In the genomic region with DNA sequence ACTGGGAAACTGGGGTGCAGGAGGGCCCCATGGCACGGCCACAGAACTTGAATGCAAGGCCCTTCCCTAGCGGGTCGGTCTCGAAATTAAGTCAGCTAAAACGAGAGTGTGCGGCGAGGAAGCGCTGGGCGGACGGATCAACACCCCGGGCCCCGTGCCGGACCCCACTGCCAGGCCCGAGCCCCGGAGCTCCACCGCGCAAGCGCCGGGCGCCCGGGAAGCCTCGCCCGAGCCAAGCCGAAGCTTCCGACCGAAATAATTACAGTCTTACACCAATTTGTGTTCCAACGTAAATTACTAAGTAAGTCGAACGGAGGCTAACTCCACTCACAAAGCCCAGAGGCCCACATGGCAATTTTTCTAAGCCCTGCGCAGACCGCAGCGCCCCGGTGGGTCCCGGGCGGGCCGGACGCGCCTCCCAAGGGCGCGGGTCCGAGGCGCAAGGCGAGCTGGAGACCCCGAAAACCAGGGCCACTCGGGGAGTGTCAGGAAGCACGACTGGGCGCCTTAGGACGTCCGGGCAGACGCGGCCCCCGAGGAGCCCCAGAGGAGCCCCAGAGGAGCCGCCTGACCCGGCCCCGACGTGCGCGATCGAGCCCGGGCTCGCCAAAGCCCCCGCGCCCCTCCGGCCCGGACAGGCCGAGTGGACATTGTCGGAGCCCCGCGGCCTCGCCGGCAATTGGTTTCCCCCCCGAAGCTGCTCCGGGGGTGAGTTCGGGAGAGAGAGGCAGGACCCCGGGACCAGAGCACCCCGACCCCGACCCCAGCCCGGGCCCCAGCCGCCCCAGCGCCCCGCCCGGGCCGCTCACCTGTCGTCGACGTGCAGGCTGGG, we compare ENCODE assay signal across 8 cellular contexts. TPM values are rescaled to one million over a fixed set of nuclear protein-coding genes. Genes with fewer than 3 reads are reported as not detected.
DNase-seq lines count a peak whose midpoint lies in the region; ATAC-seq and TF ChIP-seq lines count a peak whose summit lies in the region.

No MANE protein-coding gene starts in this region.

- H3K4me3 ChIP-seq in OCI-LY7 (ENCODE audit: low read depth, low read length, poor library complexity, severe bottlenecking) (peak overlapping the region; percentile 59), esophagus squamous epithelium (peak overlapping the region; percentile 52 to 80 (median 64))

- BruUV-seq in OCI-LY7 (replicated peaks; lab: Mats Ljungman, UMichigan), result no TSS peak

- TF ChIP-seq CTCF in OCI-LY7 (conservative IDR thresholded peaks at IDR 0.05; ENCODE audit: low read length), result no peak
- no peak for TF ChIP-seq CTCF in esophagus squamous epithelium (IDR thresholded peaks at IDR 0.05)
- no peak for TF ChIP-seq CTCF in omental fat pad (IDR thresholded peaks at IDR 0.05)

- peak overlapping the region; percentile 17; the same call in 1 of the 2 replicates for H2AFZ ChIP-seq in OCI-LY7 (ENCODE audit: low read length)

- 8% methylated on average over 4 of the region's 86 CpGs; no CpG with 5 or more reads in 1 of the 2 donors for WGBS in esophagus squamous epithelium, 2 donors

- H3K4me2 ChIP-seq in OCI-LY7 (ENCODE audit: low read length), result peak overlapping the region; percentile 53

- ATAC-seq in omental fat pad (ENCODE audit: low FRiP score) (peak; percentile 1), GM18520 (IDR thresholded peaks at IDR 0.05; ENCODE audit: unreplicated experiment) (no peak), sciatic nerve (no peak)

- peaks cover 0 to 100% (median 9%) of the 10 kb centered on the region in 4 donors for H3K27me3 ChIP-seq in esophagus squamous epithelium

- POLR2A ChIA-PET in OCI-LY7 (lab: Charles Lee), result no interaction called here

- H3K79me2 ChIP-seq in OCI-LY7 (ENCODE audit: insufficient read depth, low read depth, low read length), result no peaks in the 10 kb centered on the region

- peak; percentile 59 for DNase-seq in COLO668 (lab: John Stamatoyannopoulos, UW; ENCODE audit: unreplicated experiment)
- no peak for DNase-seq in OCI-LY7 (ENCODE audit: low spot score)
- DNase-seq in esophagus squamous epithelium (lab: John Stamatoyannopoulos, UW), result no peak
- no peak for DNase-seq in omental fat pad (ENCODE audit: low spot score)
- no peak for DNase-seq in stimulated activated CD4-positive, alpha-beta T cell treated with anti-CD3 and anti-CD28 coated beads, Interleukin-2, amount 100 ng/mL, for 24 hours
- DNase-seq in NCI-H1092 (lab: John Stamatoyannopoulos, UW), result no peak
- no peak for DNase-seq in sciatic nerve (ENCODE audit: low spot score)

- H4K20me1 ChIP-seq in OCI-LY7 (ENCODE audit: insufficient read depth, low read length), result no peaks in the 10 kb centered on the region

- CTCF ChIA-PET in OCI-LY7 (lab: Charles Lee; ENCODE audit: unreplicated experiment), result no interaction called here

- TF ChIP-seq POLR2A in esophagus squamous epithelium (IDR thresholded peaks at IDR 0.05), result no peak

- no peaks in the 10 kb centered on the region for H3K9me2 ChIP-seq in OCI-LY7 (ENCODE audit: insufficient read depth, low read length)

- intact Hi-C loops in OCI-LY7 (cut with micrococcal nuclease; ENCODE audit: unreplicated experiment) (no loop called here), esophagus squamous epithelium (cut with DNase I) (no loop called here), sciatic nerve (cut with DNase I) (no loop called here)

- H3K9me3 ChIP-seq in OCI-LY7 (ENCODE audit: low read length), result no peaks in the 10 kb centered on the region
- no peaks in the 10 kb centered on the region for H3K9me3 ChIP-seq in esophagus squamous epithelium

- H3K4me1 ChIP-seq in OCI-LY7 (ENCODE audit: insufficient read depth, low read length, poor library complexity, severe bottlenecking) (peaks cover 26% of the 10 kb centered on the region), esophagus squamous epithelium (peaks cover 14 to 70% (median 28%) of the 10 kb centered on the region in 3 donors)

- H3K36me3 ChIP-seq in OCI-LY7 (ENCODE audit: insufficient read depth, low read length) (no peaks in the 10 kb centered on the region), esophagus squamous epithelium (no peaks in the 10 kb centered on the region)

- H3K27ac ChIP-seq in OCI-LY7 (ENCODE audit: low read depth, low read length, poor library complexity, severe bottlenecking) (no peak overlapping the region), esophagus squamous epithelium (peak overlapping the region; percentile 89 to 97 (median 96))

RNA-seq across cellular contexts. Expression of gene RIPK4, which starts 0.6 kb away (rescaled TPM):
- total RNA-seq in OCI-LY7 (2014; rRNA removed; shearing (Covaris generic)), result 0.13 and 0.19 TPM in 2 replicates
- total RNA-seq in OCI-LY7 (2022) (0.08 TPM in 1 of 2 replicates, not detected in the other), esophagus squamous epithelium (10 to 100 TPM; 41.1 to 93.5 (median 68.8) TPM), omental fat pad (10 to 100 TPM in 1 of 4 donors, 1 to 10 TPM in 2, not detected in 1; 2.5 to 17.7 (median 4.9) TPM), sciatic nerve (0.09 TPM)
